ENCODE assay signal across 15 cellular contexts in genomic region chr1:51063121-51063520, GRCh38. TPM values are rescaled to one million over a fixed set of nuclear protein-coding genes. Genes with fewer than 3 reads are reported as not detected.
DNase-seq lines count a peak whose midpoint lies in the region; ATAC-seq and TF ChIP-seq lines count a peak whose summit lies in the region.
"Had no signal": no experiment of that assay in that cellular context is flagged by ENCODE, and none has a peak within 500 bp of the region (broad histone marks: within the 10 kb centered on the region; RNA-seq: fewer than 3 reads in every experiment).

No MANE protein-coding gene starts in this region.

- in situ Hi-C loops in IMR-90 (cut with MboI; ENCODE audit: low sequenced_read_pairs), result no loop called here
- in situ Hi-C loops in brain microvascular endothelial cell (cut with HindIII; ENCODE audit: low pct_ligation_motif_present, low sequenced_read_pairs), result no loop called here

- peaks cover 4% of the 10 kb centered on the region; the same call in 1 of the 2 replicates for H3K4me1 ChIP-seq in IMR-90 (ENCODE audit: control insufficient read depth, insufficient read depth, low read length)

- H3K9me1 ChIP-seq in IMR-90 (ENCODE audit: insufficient read depth, low read length), result peaks cover 2% of the 10 kb centered on the region; the same call in 1 of the 2 replicates

- no peak for TF ChIP-seq POLR2A in IMR-90 (IDR thresholded peaks at IDR 0.05; ENCODE audit: low read depth, low read length)

- H3K27ac ChIP-seq in IMR-90 (ENCODE audit: insufficient read depth, low read length) (no peak overlapping the region), brain microvascular endothelial cell (peak overlapping the region; percentile 77)
- H3K27ac ChIP-seq: coronary artery had no signal

- no peak for TF ChIP-seq RAD21 in IMR-90 (IDR thresholded peaks at IDR 0.05; ENCODE audit: low read length)

- POLR2A ChIA-PET in IMR-90 (lab: Charles Lee; ENCODE audit: unreplicated experiment), result no interaction called here

- dilution Hi-C loops in IMR-90 (cut with HindIII; ENCODE audit: low sequenced_read_pairs, unreplicated experiment), result no loop called here

- CTCF ChIA-PET in IMR-90 (lab: Yijun Ruan, JAX), result interaction anchor here (0.6 to 0.9 kb wide), 2 partner anchors 11 to 133 kb away, joined by 3 read pairs; no protein-coding TSS in a partner anchor

- no peaks in the 10 kb centered on the region for H3K79me1 ChIP-seq in IMR-90 (ENCODE audit: low read depth in 1 of 2, low read length in 2 of 2)

- H3K4me3 ChIP-seq in IMR-90 (ENCODE audit: insufficient read depth, low read depth, low read length), result no peak overlapping the region
- H3K4me3 ChIP-seq in brain microvascular endothelial cell (ENCODE audit: low read depth, low read length), result no peak overlapping the region
- no peak overlapping the region for H3K4me3 ChIP-seq in kidney epithelial cell (ENCODE audit: low read depth, low read length)
- H3K4me3 ChIP-seq: coronary artery had no signal

- intact Hi-C loops in IMR-90 (cut with micrococcal nuclease), result no loop called here

- no peak overlapping the region for H2BK5ac ChIP-seq in IMR-90 (ENCODE audit: low read depth, low read length, poor library complexity, severe bottlenecking)

- no peak overlapping the region for H4K91ac ChIP-seq in IMR-90 (ENCODE audit: insufficient read depth, low read depth, low read length)

- no peaks in the 10 kb centered on the region for H4K20me1 ChIP-seq in IMR-90 (ENCODE audit: insufficient read depth, low read length)

- H3K36me3 ChIP-seq in IMR-90 (ENCODE audit: control insufficient read depth, insufficient read depth, low read length) (no peaks in the 10 kb centered on the region), brain microvascular endothelial cell (replicated peaks) (no peaks in the 10 kb centered on the region), kidney epithelial cell (ENCODE audit: control insufficient read depth, insufficient read depth, low read length) (no peaks in the 10 kb centered on the region)

- no peak overlapping the region for H3K18ac ChIP-seq in IMR-90 (ENCODE audit: low read depth, low read length)

- no peak overlapping the region for H4K8ac ChIP-seq in IMR-90 (ENCODE audit: low read depth in 2 of 2, low read length in 2 of 2)

- TF ChIP-seq CTCF in AG09319 (IDR thresholded peaks at IDR 0.05; ENCODE audit: low read depth, low read length), result no peak
- TF ChIP-seq CTCF in IMR-90 (conservative IDR thresholded peaks at IDR 0.05; ENCODE audit: low read depth, low read length), result no peak
- TF ChIP-seq CTCF in brain microvascular endothelial cell (IDR thresholded peaks at IDR 0.05; ENCODE audit: low read depth, low read length, missing control alignments), result no peak
- no peak for TF ChIP-seq CTCF in kidney epithelial cell (IDR thresholded peaks at IDR 0.05; ENCODE audit: insufficient read depth, low read length, poor library complexity, severe bottlenecking)

- H2AFZ ChIP-seq in IMR-90 (replicated peaks; ENCODE audit: low read length, poor library complexity), result no peak overlapping the region

- H3K56ac ChIP-seq in IMR-90 (ENCODE audit: extremely low read depth, insufficient read depth, low read length), result no peak overlapping the region

- no peak overlapping the region for H3K4ac ChIP-seq in IMR-90 (ENCODE audit: low read depth, low read length)

- H3K9me3 ChIP-seq in IMR-90 (ENCODE audit: control insufficient read depth, insufficient read depth, low read length), result no peaks in the 10 kb centered on the region

- no peak overlapping the region for H2AK5ac ChIP-seq in IMR-90 (ENCODE audit: low read depth, low read length)

- ATAC-seq in IMR-90 (ENCODE audit: low read depth) (peak; percentile 89), HG03039 (IDR thresholded peaks at IDR 0.05; ENCODE audit: unreplicated experiment) (no peak)

- H2BK120ac ChIP-seq in IMR-90 (ENCODE audit: low read depth, low read length), result 0 out of 2 replicates have a peak overlapping the region, but pooled peaks have one; percentile 23

- no TSS peak for BruUV-seq in IMR-90 (replicated peaks; lab: Mats Ljungman, UMichigan)

- no peak overlapping the region for H4K5ac ChIP-seq in IMR-90 (ENCODE audit: low read depth, low read length)

- H3K27me3 ChIP-seq in IMR-90 (ENCODE audit: control insufficient read depth, insufficient read depth, low read length) (peaks cover 2% of the 10 kb centered on the region), brain microvascular endothelial cell (replicated peaks) (no peaks in the 10 kb centered on the region), kidney epithelial cell (ENCODE audit: control insufficient read depth, insufficient read depth, low read length) (no peaks in the 10 kb centered on the region)

- H3K14ac ChIP-seq in IMR-90 (replicated peaks; ENCODE audit: low read depth, low read length), result no peak overlapping the region

- peak; percentile 44 for DNase-seq in AG09319 (ENCODE audit: extremely low read depth, low read depth)
- peak; percentile 81 for DNase-seq in IMR-90
- DNase-seq in brain microvascular endothelial cell, result peak; percentile 90
- peak; percentile 94 for DNase-seq in kidney epithelial cell (ENCODE audit: low read depth)
- DNase-seq in SKM-1 treated with dmso at 0.1 percent for 144 hours (lab: John Stamatoyannopoulos, UW; ENCODE audit: unreplicated experiment), result no peak
- no peak for DNase-seq in OCI-M1 (lab: John Stamatoyannopoulos, UW)
- DNase-seq in NCI-H2081 (lab: John Stamatoyannopoulos, UW), result no peak
- DNase-seq: activated T-cell treated with anti-CD3 and anti-CD28 coated beads, Interleukin-2, amount 50 U/mL, for 48 hours; CD4-positive, alpha-beta T cell; hypothalamus; naive B cell; NCI-H2029 treated with DMSO at 0.1 percent for 48 hours; small intestine had no signal

- no peak overlapping the region; the same call in 1 of the 2 replicates for H2BK20ac ChIP-seq in IMR-90 (ENCODE audit: low read depth, low read length)

- no peak overlapping the region for H3K9ac ChIP-seq in IMR-90 (ENCODE audit: low read depth, low read length)

- H2AK9ac ChIP-seq in IMR-90 (replicated peaks; ENCODE audit: low read depth, low read length, poor library complexity), result no peak overlapping the region

- H3K4me2 ChIP-seq in IMR-90 (ENCODE audit: low read depth, low read length), result peak overlapping the region; percentile 59; the same call in 1 of the 2 replicates

- H2BK15ac ChIP-seq in IMR-90 (ENCODE audit: low read depth, low read length), result no peak overlapping the region

- no peak overlapping the region for H3K23ac ChIP-seq in IMR-90 (ENCODE audit: low read depth, low read length)

TF ChIP-seq in IMR-90, 13 proteins besides CTCF, POLR2A, EP300 and RAD21:
- TF ChIP-seq NFE2L2 (IDR thresholded peaks at IDR 0.05; ENCODE audit: low read depth, low read length) (no peak), MAFK (IDR thresholded peaks at IDR 0.05; ENCODE audit: low read depth, low read length) (0 out of 2 replicates have a peak, but pooled peaks have one; percentile 5), ELK1 (IDR thresholded peaks at IDR 0.05; ENCODE audit: borderline replicate concordance, low read depth, low read length) (no peak), CEBPB (IDR thresholded peaks at IDR 0.05; ENCODE audit: low read depth, low read length) (no peak), FOS (IDR thresholded peaks at IDR 0.05; ENCODE audit: low read depth, low read length) (peak; percentile 30; the same call in 1 of the 2 replicates), RCOR1 (IDR thresholded peaks at IDR 0.05; ENCODE audit: insufficient replicate concordance, low read length) (no peak)

RNA-seq across cellular contexts. Expression of gene C1orf185, which starts 38.9 kb away (rescaled TPM):
- total RNA-seq in IMR-90 (2012; rRNA removed), result not detected in 2 replicates
- polyA plus RNA-seq in IMR-90 (2012; rRNA removed), result not detected in 2 replicates
- not detected in 2 replicates for polyA plus RNA-seq in IMR-90 (2012; cell fraction: cytosol; rRNA removed)
- polyA plus RNA-seq in IMR-90 (2012; cell fraction: nucleus; rRNA removed; ENCODE audit: low replicate concordance), result not detected in 2 replicates
- not detected in 2 replicates for total RNA-seq in kidney epithelial cell
- total RNA-seq: CD4-positive, alpha-beta T cell had no signal
- polyA plus RNA-seq: small intestine had no signal

Comparison
In these comparisons a context has a peak if more than half of its experiments do, and no peak if none do; other contexts are left out.
1. DNase-seq: peak in AG09319 (single experiment), IMR-90 (single experiment), brain microvascular endothelial cell (single experiment) and kidney epithelial cell (single experiment); none in SKM-1 treated with dmso at 0.1 percent for 144 hours (single experiment), OCI-M1 (single experiment) and NCI-H2081 (0 of 2).